In genomic region chr4:26787461-26788340, GRCh38 we compare ENCODE assay signal across 10 cellular contexts.
DNase-seq lines count a peak whose midpoint lies in the region; ATAC-seq and TF ChIP-seq lines count a peak whose summit lies in the region.
"Had no signal": no experiment of that assay in that cellular context is flagged by ENCODE, and none has a peak within 500 bp of the region (broad histone marks: within the 10 kb centered on the region; RNA-seq: fewer than 3 reads in every experiment).

No MANE protein-coding gene starts in this region.

- 30% methylated on average over 11 of the region's 11 CpGs for WGBS in right lobe of liver (ENCODE audit: insufficient coverage, low coverage, low lambda C conversion rate, missing lambda C conversion rate)

- H3K9me3 ChIP-seq in right lobe of liver, result no peaks in the 10 kb centered on the region
- H3K9me3 ChIP-seq: SJSA1, thoracic aorta had no signal

- H3K27me3 Mint-ChIP-seq in glutamatergic neuron (ENCODE audit: unreplicated experiment), result no peaks in the 10 kb centered on the region

- H3K4me1 Mint-ChIP-seq in glutamatergic neuron (ENCODE audit: low read depth, unreplicated experiment), result peaks cover 12% of the 10 kb centered on the region

- no peak overlapping the region for H3K27ac ChIP-seq in right lobe of liver
- H3K27ac ChIP-seq: SJSA1, thoracic aorta had no signal

- H3K9me3 Mint-ChIP-seq in glutamatergic neuron (ENCODE audit: unreplicated experiment), result peaks cover 3% of the 10 kb centered on the region

- no peaks in the 10 kb centered on the region for H3K27me3 ChIP-seq in right lobe of liver
- H3K27me3 ChIP-seq: SJSA1 had no signal

- H3K4me3 Mint-ChIP-seq in glutamatergic neuron (ENCODE audit: unreplicated experiment), result no peak overlapping the region

- DNase-seq in DMS53 treated with DMSO at 0.1 percent for 48 hours (lab: John Stamatoyannopoulos, UW; ENCODE audit: unreplicated experiment), result peak; percentile 70
- DNase-seq in HEK293T (ENCODE audit: extremely low spot score), result peak; percentile 9
- peak; percentile 64 for DNase-seq in OCI-M1 (lab: John Stamatoyannopoulos, UW)
- DNase-seq in astrocyte of the hippocampus (ENCODE audit: low read depth, low spot score), result peak; percentile 76
- peak in 1 of 3 donors; percentile 70 for DNase-seq in right lobe of liver
- DNase-seq in stimulated activated CD8-positive, alpha-beta memory T cell treated with anti-CD3 and anti-CD28 coated beads, Interleukin-15, amount 100 ng/mL, for 48 hours (ENCODE audit: low read depth in 2 of 2), result peak; percentile 34 to 37
- DNase-seq in glutamatergic neuron, result no peak
- no peak for DNase-seq in GDM1 (lab: John Stamatoyannopoulos, UW)

- peak; percentile 29 to 43 (median 36) for TF ChIP-seq CTCF in right lobe of liver (IDR thresholded peaks at IDR 0.05)
- no peak for TF ChIP-seq CTCF in glutamatergic neuron (IDR thresholded peaks at IDR 0.05; ENCODE audit: partially characterized antibody, unreplicated experiment)

- ATAC-seq in right lobe of liver, result peak; percentile 72 to 93 (median 81)

- intact Hi-C loops in right lobe of liver (cut with DNase I), result no loop called here

- H3K4me1 ChIP-seq in right lobe of liver, result no peaks in the 10 kb centered on the region
- H3K4me1 ChIP-seq: SJSA1 had no signal

- no peak overlapping the region for H3K27ac Mint-ChIP-seq in glutamatergic neuron (ENCODE audit: unreplicated experiment)

- H3K36me3 ChIP-seq in right lobe of liver, result no peaks in the 10 kb centered on the region
- H3K36me3 ChIP-seq: SJSA1, thoracic aorta had no signal

- POLR2A ChIA-PET in HEK293T (lab: Yijun Ruan, JAX), result interaction anchor here (0.6 kb wide), 1 partner anchor 70 kb away, joined by 3 read pairs; no protein-coding TSS in a partner anchor

- CTCF ChIA-PET in HEK293T (lab: Yijun Ruan, JAX), result interaction anchor here (0.6 to 1.0 kb wide), 3 partner anchors 59 to 206 kb away, joined by 3 read pairs; no protein-coding TSS in a partner anchor

- no peaks in the 10 kb centered on the region for H3K36me3 Mint-ChIP-seq in glutamatergic neuron (ENCODE audit: unreplicated experiment)

- no peak overlapping the region for H3K4me3 ChIP-seq in right lobe of liver
- H3K4me3 ChIP-seq: SJSA1, thoracic aorta had no signal

- TF ChIP-seq POLR2A in right lobe of liver (IDR thresholded peaks at IDR 0.05), result no peak

TF ChIP-seq in HEK293T, 16 proteins besides CTCF, POLR2A, EP300 and RAD21:
- no peak for TF ChIP-seq ARNT (IDR thresholded peaks at IDR 0.05)
- no peak for TF ChIP-seq PKNOX1 (IDR thresholded peaks at IDR 0.05)
- no peak for TF ChIP-seq BHLHE40 (IDR thresholded peaks at IDR 0.05; ENCODE audit: borderline replicate concordance)
- no peak for TF ChIP-seq FOXM1 (IDR thresholded peaks at IDR 0.05; ENCODE audit: borderline replicate concordance)

Comparison
In these comparisons a context has a peak if more than half of its experiments do, and no peak if none do; other contexts are left out.
1. DNase-seq: peak in DMS53 treated with DMSO at 0.1 percent for 48 hours (single experiment), HEK293T (single experiment), OCI-M1 (single experiment), astrocyte of the hippocampus (single experiment) and stimulated activated CD8-positive, alpha-beta memory T cell treated with anti-CD3 and anti-CD28 coated beads, Interleukin-15, amount 100 ng/mL, for 48 hours (2 of 2); none in glutamatergic neuron (single experiment) and GDM1 (single experiment).